ENCODE assay signal across 8 cellular contexts in the genomic region with DNA sequence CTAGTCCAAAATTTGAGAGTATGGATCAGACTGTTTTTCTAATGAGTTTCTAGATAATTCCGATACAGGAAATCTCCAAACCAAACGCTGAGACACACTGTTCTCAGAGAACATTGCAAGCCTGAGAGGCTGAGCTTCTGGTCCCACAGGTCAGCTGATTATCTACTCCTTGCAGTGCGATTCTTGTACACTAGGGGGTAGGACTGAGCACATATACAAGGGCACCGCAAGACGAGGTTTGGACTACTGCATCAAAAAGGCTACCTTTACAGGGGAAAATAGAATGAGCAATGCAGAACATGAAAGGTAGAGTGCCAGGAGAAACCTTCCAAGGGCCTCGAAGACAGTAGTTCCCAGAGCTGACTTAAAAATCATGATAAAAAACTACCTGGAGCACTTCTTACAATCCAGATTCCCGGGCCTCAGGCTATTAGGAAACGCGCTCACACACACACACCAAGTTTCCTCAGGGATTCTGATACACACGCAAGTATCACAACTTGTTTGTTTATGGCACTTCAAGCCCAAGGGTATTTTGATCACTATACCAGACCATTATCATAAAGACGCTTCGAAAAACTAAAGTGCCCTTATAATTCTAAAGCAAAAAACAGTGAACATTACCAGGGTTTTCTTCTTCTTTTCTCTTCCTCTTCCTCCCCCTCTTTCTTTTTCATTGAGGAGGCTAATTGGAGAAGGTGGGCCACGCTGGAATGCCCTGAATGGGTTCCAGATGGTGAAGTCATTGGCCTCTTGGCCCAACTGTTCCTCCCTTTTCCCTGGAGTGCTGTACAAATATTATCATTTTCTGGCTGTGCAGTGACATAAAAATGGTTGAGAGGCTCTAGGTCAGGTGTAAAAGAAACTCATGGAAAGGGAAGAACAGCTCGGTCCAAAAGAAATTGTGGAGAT.
DNase-seq lines count a peak whose midpoint lies in the region; ATAC-seq and TF ChIP-seq lines count a peak whose summit lies in the region.

No MANE protein-coding gene starts in this region.

- no peak for ATAC-seq in GM21447 (IDR thresholded peaks at IDR 0.05; ENCODE audit: unreplicated experiment)
- ATAC-seq in GM21423 (IDR thresholded peaks at IDR 0.05; ENCODE audit: unreplicated experiment) = no peak

- no peak overlapping the region for H3K4me3 Mint-ChIP-seq in activated CD4-positive, alpha-beta T cell treated with anti-CD3 and anti-CD28 coated beads, Interleukin-2, amount 10 ng/mL, durations not matched to agents 24 days and 14 days

- intact Hi-C loops in activated CD4-positive, alpha-beta T cell treated with anti-CD3 and anti-CD28 coated beads, Interleukin-2, amount 10 ng/mL, durations not matched to agents 24 days and 14 days (cut with micrococcal nuclease) = loop anchor here (5.0 to 10.0 kb wide), 3 partner anchors 224 to 432 kb away; partner anchors contain the start of gene ZNF148

- H3K4me1 Mint-ChIP-seq in activated CD4-positive, alpha-beta T cell treated with anti-CD3 and anti-CD28 coated beads, Interleukin-2, amount 10 ng/mL, durations not matched to agents 24 days and 14 days = peaks cover 18% of the 10 kb centered on the region

- no peaks in the 10 kb centered on the region for H3K9me3 Mint-ChIP-seq in activated CD4-positive, alpha-beta T cell treated with anti-CD3 and anti-CD28 coated beads, Interleukin-2, amount 10 ng/mL, durations not matched to agents 24 days and 14 days

- no peak overlapping the region for H3K4me3 ChIP-seq in fibroblast of pulmonary artery (replicated peaks; ENCODE audit: low read depth, low read length)

- DNase-seq in activated gamma-delta T cell treated with Interleukin-2 at 50 U/mL for 16 hours = peak; percentile 41
- no peak for DNase-seq in activated gamma-delta T cell (lab: John Stamatoyannopoulos, UW)
- DNase-seq in NCI-H2029 (lab: John Stamatoyannopoulos, UW) = peak; percentile 80
- DNase-seq in activated CD4-positive, alpha-beta T cell treated with anti-CD3 and anti-CD28 coated beads, Interleukin-2, amount 10 ng/mL, durations not matched to agents 24 days and 14 days = peak; percentile 90
- peak; percentile 49 for DNase-seq in fibroblast of pulmonary artery (ENCODE audit: low read depth)
- DNase-seq in stimulated activated CD4-positive, alpha-beta T cell treated with anti-CD3 and anti-CD28 coated beads, Interleukin-1b, Interleukin-23, amount 100 ng/mL, for 24 hours (ENCODE audit: low read depth in 4 of 4, low spot score in 1 of 4) = peak in 3 of 4 experiments; percentile 26 to 56 (median 55)

- H3K36me3 Mint-ChIP-seq in activated CD4-positive, alpha-beta T cell treated with anti-CD3 and anti-CD28 coated beads, Interleukin-2, amount 10 ng/mL, durations not matched to agents 24 days and 14 days (ENCODE audit: low read depth) = no peaks in the 10 kb centered on the region

- peaks cover 36% of the 10 kb centered on the region for H3K27me3 Mint-ChIP-seq in activated CD4-positive, alpha-beta T cell treated with anti-CD3 and anti-CD28 coated beads, Interleukin-2, amount 10 ng/mL, durations not matched to agents 24 days and 14 days

- peak; percentile 47 for TF ChIP-seq CTCF in fibroblast of pulmonary artery (IDR thresholded peaks at IDR 0.05; ENCODE audit: low read length, missing control alignments)

- no peak overlapping the region for H3K27ac Mint-ChIP-seq in activated CD4-positive, alpha-beta T cell treated with anti-CD3 and anti-CD28 coated beads, Interleukin-2, amount 10 ng/mL, durations not matched to agents 24 days and 14 days
